Comparison of ENCODE assay signal across 9 cellular contexts in the genomic region with DNA sequence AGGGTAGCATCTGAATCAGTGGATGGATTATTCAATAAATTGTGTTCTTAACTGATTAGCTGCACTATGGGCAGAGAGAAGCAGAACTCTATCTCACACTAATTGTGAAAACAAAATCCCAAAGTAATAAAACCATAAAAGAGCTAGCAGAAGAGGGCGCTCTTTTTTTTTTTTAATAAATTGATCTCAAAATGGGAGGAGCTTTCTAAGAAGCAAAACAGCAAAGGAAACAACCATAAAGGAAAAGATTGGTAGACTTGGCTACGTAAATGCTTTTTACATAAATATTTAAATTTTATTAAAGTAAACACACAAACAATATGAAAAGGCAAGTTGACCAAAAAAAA. TPM values are rescaled to one million over a fixed set of nuclear protein-coding genes. Genes with fewer than 3 reads are reported as not detected.
DNase-seq lines count a peak whose midpoint lies in the region; ATAC-seq, FAIRE-seq and TF ChIP-seq lines count a peak whose summit lies in the region.
"Had no signal": no experiment of that assay in that cellular context is flagged by ENCODE, and none has a peak within 500 bp of the region (broad histone marks: within the 10 kb centered on the region; RNA-seq: fewer than 3 reads in every experiment).

No MANE protein-coding gene starts in this region.

- no peak for TF ChIP-seq POLR2A in HepG2 (IDR thresholded peaks at IDR 0.05; ENCODE audit: insufficient read depth in 1 of 2, low read depth in 2 of 2, low read length in 2 of 2)

- H3K79me2 ChIP-seq in HepG2 (ENCODE audit: insufficient read depth, low read length), result peaks cover 27% of the 10 kb centered on the region

- H3K9ac ChIP-seq in HepG2 (ENCODE audit: insufficient read depth, low read depth, low read length), result no peak overlapping the region; the same call in 1 of the 2 replicates

- no TSS peak for BruUV-seq in HepG2 (replicated peaks; lab: Mats Ljungman, UMichigan)

- H4K20me1 ChIP-seq in HepG2 (ENCODE audit: insufficient read depth, low read length), result no peaks in the 10 kb centered on the region

- no peak for ATAC-seq in HepG2
- ATAC-seq in GM21619 (IDR thresholded peaks at IDR 0.05; ENCODE audit: unreplicated experiment), result no peak
- ATAC-seq in HG02623 (IDR thresholded peaks at IDR 0.05; ENCODE audit: unreplicated experiment), result no peak

- no peak for FAIRE-seq in HepG2 (lab: Jason Lieb, UNC)
- FAIRE-seq: colon had no signal

- peaks cover 48% of the 10 kb centered on the region for H3K4me1 Mint-ChIP-seq in activated naive CD4-positive, alpha-beta T cell treated with anti-CD3 and anti-CD28 coated beads, Interleukin-2, amount 10 ng/mL, durations not matched to agents 7 days and 5 days
- peaks cover 45% of the 10 kb centered on the region for H3K4me1 Mint-ChIP-seq in activated naive CD8-positive, alpha-beta T cell (ENCODE audit: low read depth)

- intact Hi-C loops in HepG2 (cut with micrococcal nuclease; ENCODE audit: unreplicated experiment), result loop anchor here (1.0 kb wide), 1 partner anchor 291 kb away; no protein-coding TSS in a partner anchor

- TF ChIP-seq EP300 in HepG2 (IDR thresholded peaks at IDR 0.05; ENCODE audit: low read depth in 2 of 2, low read length in 2 of 2), result no peak
- TF ChIP-seq EP300 in HepG2 (CRISPR knock-in tag; IDR thresholded peaks at IDR 0.05; ENCODE audit: borderline replicate concordance), result no peak

- H3K4me3 Mint-ChIP-seq in activated naive CD4-positive, alpha-beta T cell treated with anti-CD3 and anti-CD28 coated beads, Interleukin-2, amount 10 ng/mL, durations not matched to agents 7 days and 5 days, result no peak overlapping the region
- no peak overlapping the region for H3K4me3 Mint-ChIP-seq in activated naive CD8-positive, alpha-beta T cell

- H3K27me3 ChIP-seq in HepG2 (ENCODE audit: control insufficient read depth in 1 of 2, insufficient read depth in 2 of 2, low read length in 2 of 2), result no peaks in the 10 kb centered on the region; a peak in 1 of 5 replicates

- WGBS in HepG2 (ENCODE audit: low lambda C conversion rate), result 0% methylated on average over 2 of the region's 2 CpGs

- peak overlapping the region; percentile 99 for H3K4me2 ChIP-seq in HepG2 (ENCODE audit: low read depth, low read length)

- H3K27ac Mint-ChIP-seq in activated naive CD4-positive, alpha-beta T cell treated with anti-CD3 and anti-CD28 coated beads, Interleukin-2, amount 10 ng/mL, durations not matched to agents 7 days and 5 days, result peak overlapping the region; percentile 98
- peak overlapping the region; percentile 92 for H3K27ac Mint-ChIP-seq in activated naive CD8-positive, alpha-beta T cell

- no peaks in the 10 kb centered on the region for H3K9me3 Mint-ChIP-seq in activated naive CD4-positive, alpha-beta T cell treated with anti-CD3 and anti-CD28 coated beads, Interleukin-2, amount 10 ng/mL, durations not matched to agents 7 days and 5 days
- no peaks in the 10 kb centered on the region for H3K9me3 Mint-ChIP-seq in activated naive CD8-positive, alpha-beta T cell (ENCODE audit: low read depth)

- H3K27me3 Mint-ChIP-seq in activated naive CD4-positive, alpha-beta T cell treated with anti-CD3 and anti-CD28 coated beads, Interleukin-2, amount 10 ng/mL, durations not matched to agents 7 days and 5 days, result peaks cover 8% of the 10 kb centered on the region
- no peaks in the 10 kb centered on the region for H3K27me3 Mint-ChIP-seq in activated naive CD8-positive, alpha-beta T cell

- in situ Hi-C loops in HepG2 (cut with HindIII; ENCODE audit: extremely low pct_ligation_motif_present, low pct_unique_long_range_greater_than_20kb), result no loop called here

- H3K4me3 ChIP-seq in HepG2 (replicated peaks in 1 of 3; ENCODE audit: insufficient read depth in 1 of 3, low read depth in 2 of 3, low read length in 3 of 3), result peak overlapping the region in 2 of 3 experiments; percentile 71 to 90; a peak in 3 of 6 replicates

- H2AFZ ChIP-seq in HepG2 (ENCODE audit: low read length), result peak overlapping the region; percentile 95

- no peak overlapping the region for H3K27ac ChIP-seq in HepG2 (ENCODE audit: extremely low read length, insufficient read depth, low read length)

- no peak for TF ChIP-seq RAD21 in HepG2 (CRISPR knock-in tag; IDR thresholded peaks at IDR 0.05)

- POLR2A ChIA-PET in HepG2 (lab: Yijun Ruan, JAX), result no interaction called here

- peaks cover 8% of the 10 kb centered on the region for H3K36me3 Mint-ChIP-seq in activated naive CD4-positive, alpha-beta T cell treated with anti-CD3 and anti-CD28 coated beads, Interleukin-2, amount 10 ng/mL, durations not matched to agents 7 days and 5 days
- no peaks in the 10 kb centered on the region for H3K36me3 Mint-ChIP-seq in activated naive CD8-positive, alpha-beta T cell

- H3K9me3 ChIP-seq in HepG2 (ENCODE audit: low read length), result no peaks in the 10 kb centered on the region

- no peak for TF ChIP-seq CTCF in HepG2 (CRISPR knock-in tag; IDR thresholded peaks at IDR 0.05)

- H3K36me3 ChIP-seq in HepG2 (replicated peaks in 1 of 2; ENCODE audit: control insufficient read depth in 1 of 2, insufficient read depth in 2 of 2, low read length in 2 of 2), result peaks cover 0 to 1% of the 10 kb centered on the region in 2 experiments; a peak in 1 of 5 replicates

- no peak for DNase-seq in activated naive CD4-positive, alpha-beta T cell treated with anti-CD3 and anti-CD28 coated beads, Interleukin-2, amount 10 ng/mL, durations not matched to agents 7 days and 5 days
- no peak for DNase-seq in activated naive CD4-positive, alpha-beta T cell (lab: John Stamatoyannopoulos, UW)
- peak; percentile 36 for DNase-seq in NCI-H2029 (lab: John Stamatoyannopoulos, UW)
- no peak for DNase-seq in HepG2 (ENCODE audit: low spot score)
- DNase-seq in midbrain (lab: John Stamatoyannopoulos, UW), result no peak

- CTCF ChIA-PET in activated naive CD4-positive, alpha-beta T cell treated with anti-CD3 and anti-CD28 coated beads, Interleukin-2, amount 10 ng/mL, durations not matched to agents 7 days and 5 days (lab: Charles Lee), result interaction anchor here (0.6 to 5.0 kb wide), 16 partner anchors 9 to 1128 kb away, joined by 3 to 105 read pairs (median 4); partner anchors contain the start of gene INTS13
- CTCF ChIA-PET in HepG2 (lab: Yijun Ruan, JAX; ENCODE audit: low intra/inter-chr PET ratio, low total read pairs), result interaction anchor here (0.6 to 1.8 kb wide), 3 partner anchors 108 to 126 kb away, joined by 3 to 4 read pairs (median 3); no protein-coding TSS in a partner anchor

- peaks cover 53% of the 10 kb centered on the region for H3K4me1 ChIP-seq in HepG2 (ENCODE audit: insufficient read depth, low read length)

RNA-seq across cellular contexts. Expression of gene TM7SF3, which starts 1.5 kb away (rescaled TPM):
- 94.4 and 116 TPM in 2 replicates for total RNA-seq in HepG2 (2016; rRNA removed; fragmentation: Illumina TruSeq; extraction: Trizol)
- 60.4 and 62.2 TPM in 2 replicates for total RNA-seq in HepG2 (2016; cell fraction: cytosol; rRNA removed; fragmentation: Illumina TruSeq; extraction: Trizol; ENCODE audit: low read depth)
- 97.5 and 107 TPM in 2 replicates for total RNA-seq in HepG2 (2016; cell fraction: insoluble cytoplasmic fraction; rRNA removed; fragmentation: Illumina TruSeq; extraction: Trizol)
- total RNA-seq in HepG2 (2016; cell fraction: membrane; rRNA removed; fragmentation: Illumina TruSeq; extraction: Trizol), result 107 and 119 TPM in 2 replicates
- total RNA-seq in HepG2 (2016; cell fraction: nucleus; rRNA removed; fragmentation: Illumina TruSeq; extraction: Trizol), result 83.7 and 117 TPM in 2 replicates
- 92.4 and 142 TPM in 2 replicates for polyA plus RNA-seq in HepG2 (2011; rRNA removed)
- polyA plus RNA-seq in HepG2 (2011; cell fraction: cytosol; rRNA removed), result 69.7 and 91.0 TPM in 2 replicates
- 57.6 and 67.7 TPM in 2 replicates for polyA plus RNA-seq in HepG2 (2011; cell fraction: nucleus; rRNA removed)
- polyA plus RNA-seq in HepG2 (2012), result 42.4 and 42.9 TPM in 2 replicates
- 50.6 and 52.5 TPM in 2 replicates for polyA plus RNA-seq in HepG2 (2016; cell fraction: cytosol; fragmentation: Illumina TruSeq; extraction: Trizol; ENCODE audit: low read depth)
- 80.7 TPM in 2 replicates for polyA plus RNA-seq in HepG2 (2016; cell fraction: insoluble cytoplasmic fraction; fragmentation: Illumina TruSeq; extraction: Trizol; ENCODE audit: low read depth)
- 85.7 and 89.6 TPM in 2 replicates for polyA plus RNA-seq in HepG2 (2016; cell fraction: membrane; fragmentation: Illumina TruSeq; extraction: Trizol; ENCODE audit: low read depth)
- 126 and 139 TPM in 2 replicates for polyA plus RNA-seq in HepG2 (2016; cell fraction: nucleus; fragmentation: Illumina TruSeq; extraction: Trizol; ENCODE audit: insufficient read depth, low read depth)
- 371 and 424 TPM in 2 replicates for polyA minus RNA-seq in HepG2 (2011; rRNA and poly(A)+ RNA removed; ENCODE audit: low replicate concordance)
- 81.5 and 87.6 TPM in 2 replicates for polyA minus RNA-seq in HepG2 (2011; cell fraction: cytosol; rRNA and poly(A)+ RNA removed)
- polyA minus RNA-seq in HepG2 (2011; cell fraction: nucleus; rRNA and poly(A)+ RNA removed), result 59.6 and 73.8 TPM in 2 replicates

RNA-seq across cellular contexts. Expression of gene MED21, which starts 6.7 kb away (rescaled TPM):
- total RNA-seq in HepG2 (2016; rRNA removed; fragmentation: Illumina TruSeq; extraction: Trizol), result 34.1 and 56.0 TPM in 2 replicates
- 9.5 and 9.8 TPM in 2 replicates for total RNA-seq in HepG2 (2016; cell fraction: cytosol; rRNA removed; fragmentation: Illumina TruSeq; extraction: Trizol; ENCODE audit: low read depth)
- 33.2 and 54.7 TPM in 2 replicates for total RNA-seq in HepG2 (2016; cell fraction: insoluble cytoplasmic fraction; rRNA removed; fragmentation: Illumina TruSeq; extraction: Trizol)
- 17.7 and 22.0 TPM in 2 replicates for total RNA-seq in HepG2 (2016; cell fraction: membrane; rRNA removed; fragmentation: Illumina TruSeq; extraction: Trizol)
- 27.3 and 28.4 TPM in 2 replicates for total RNA-seq in HepG2 (2016; cell fraction: nucleus; rRNA removed; fragmentation: Illumina TruSeq; extraction: Trizol)
- polyA plus RNA-seq in HepG2 (2011; rRNA removed), result 19.2 and 19.4 TPM in 2 replicates
- 9.1 and 13.2 TPM in 2 replicates for polyA plus RNA-seq in HepG2 (2011; cell fraction: cytosol; rRNA removed)
- 5.1 and 9.1 TPM in 2 replicates for polyA plus RNA-seq in HepG2 (2011; cell fraction: nucleus; rRNA removed)
- polyA plus RNA-seq in HepG2 (2012), result 19.9 and 21.5 TPM in 2 replicates
- 5.8 and 7.0 TPM in 2 replicates for polyA plus RNA-seq in HepG2 (2016; cell fraction: cytosol; fragmentation: Illumina TruSeq; extraction: Trizol; ENCODE audit: low read depth)
- polyA plus RNA-seq in HepG2 (2016; cell fraction: insoluble cytoplasmic fraction; fragmentation: Illumina TruSeq; extraction: Trizol; ENCODE audit: low read depth), result 44.5 and 48.7 TPM in 2 replicates
- polyA plus RNA-seq in HepG2 (2016; cell fraction: membrane; fragmentation: Illumina TruSeq; extraction: Trizol; ENCODE audit: low read depth), result 13.2 and 14.0 TPM in 2 replicates
- polyA plus RNA-seq in HepG2 (2016; cell fraction: nucleus; fragmentation: Illumina TruSeq; extraction: Trizol; ENCODE audit: insufficient read depth, low read depth), result 17.9 and 18.9 TPM in 2 replicates
- polyA minus RNA-seq in HepG2 (2011; rRNA and poly(A)+ RNA removed; ENCODE audit: low replicate concordance), result 33.8 and 105 TPM in 2 replicates
- 24.2 and 29.0 TPM in 2 replicates for polyA minus RNA-seq in HepG2 (2011; cell fraction: cytosol; rRNA and poly(A)+ RNA removed)
- 38.4 and 40.3 TPM in 2 replicates for polyA minus RNA-seq in HepG2 (2011; cell fraction: nucleus; rRNA and poly(A)+ RNA removed)
